ENCODE assay signal across 8 cellular contexts in genomic region chr1:73998348-73998959, GRCh38.
DNase-seq lines count a peak whose midpoint lies in the region; ATAC-seq and TF ChIP-seq lines count a peak whose summit lies in the region.

No MANE protein-coding gene starts in this region.

- no peak overlapping the region for H3K4me3 Mint-ChIP-seq in nephron progenitor cell

- H3K36me3 Mint-ChIP-seq in nephron progenitor cell (ENCODE audit: low read depth): no peaks in the 10 kb centered on the region

- ATAC-seq in HG03159 (IDR thresholded peaks at IDR 0.05; ENCODE audit: unreplicated experiment): peak; percentile 58

- no peak overlapping the region for H3K27ac Mint-ChIP-seq in nephron progenitor cell

- peaks cover 5% of the 10 kb centered on the region for H3K27me3 Mint-ChIP-seq in nephron progenitor cell (ENCODE audit: low read depth, poor library complexity)

- peak; percentile 50 for TF ChIP-seq CTCF in choroid plexus epithelial cell (conservative IDR thresholded peaks at IDR 0.05; ENCODE audit: low read depth, low read length)
- peak; percentile 54 for TF ChIP-seq CTCF in nephron progenitor cell (IDR thresholded peaks at IDR 0.05)

- peak; percentile 60 for DNase-seq in SKM-1 treated with dmso at 0.1 percent for 144 hours (lab: John Stamatoyannopoulos, UW; ENCODE audit: unreplicated experiment)
- no peak for DNase-seq in SKM-1 (lab: John Stamatoyannopoulos, UW; ENCODE audit: unreplicated experiment)
- peak; percentile 21 to 79 for DNase-seq in NCI-H524 (lab: John Stamatoyannopoulos, UW)
- peak; percentile 54 for DNase-seq in choroid plexus epithelial cell (ENCODE audit: low read depth)
- no peak for DNase-seq in nephron progenitor cell
- no peak for DNase-seq in stimulated activated CD4-positive, alpha-beta T cell treated with anti-CD3 and anti-CD28 coated beads, Interleukin-2, amount 100 ng/mL, for 48 hours
- no peak for DNase-seq in stimulated activated naive CD4-positive, alpha-beta T cell treated with Interleukin-2 at 50 U/mL for 16 hours (lab: John Stamatoyannopoulos, UW)

- no peak overlapping the region for H3K4me3 ChIP-seq in choroid plexus epithelial cell (ENCODE audit: low read depth, low read length)

- H3K4me1 Mint-ChIP-seq in nephron progenitor cell: no peaks in the 10 kb centered on the region

- peaks cover 7% of the 10 kb centered on the region for H3K9me3 Mint-ChIP-seq in nephron progenitor cell

Comparison
In these comparisons a context has a peak if more than half of its experiments do, and no peak if none do; other contexts are left out.
1. DNase-seq: peak in SKM-1 treated with dmso at 0.1 percent for 144 hours (single experiment), NCI-H524 (2 of 2) and choroid plexus epithelial cell (single experiment); none in SKM-1 (single experiment), nephron progenitor cell (single experiment), stimulated activated CD4-positive, alpha-beta T cell treated with anti-CD3 and anti-CD28 coated beads, Interleukin-2, amount 100 ng/mL, for 48 hours (0 of 2) and stimulated activated naive CD4-positive, alpha-beta T cell treated with Interleukin-2 at 50 U/mL for 16 hours (single experiment).